In the genomic region with DNA sequence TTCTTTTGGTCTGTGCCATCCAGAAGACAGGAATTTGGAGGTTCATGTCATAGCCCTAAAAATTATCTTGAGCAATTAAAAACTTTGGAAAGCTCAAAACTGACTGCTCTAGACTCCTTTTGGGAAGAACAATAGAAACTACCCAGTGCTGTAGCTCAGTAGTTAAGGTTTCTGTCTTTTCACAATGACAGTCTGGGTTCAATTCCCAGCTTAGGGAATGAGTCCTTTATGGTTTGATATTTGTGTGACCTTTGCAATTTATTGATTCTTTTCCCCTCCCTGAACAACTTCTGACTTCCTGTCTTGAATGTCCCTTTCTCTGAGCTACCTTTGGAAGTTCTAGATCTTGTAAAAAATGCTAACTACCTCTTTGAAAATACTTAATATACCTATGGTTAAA, we compare ENCODE assay signal across 1 cellular context.
TF ChIP-seq lines count a peak whose summit lies in the region.

No MANE protein-coding gene starts in this region.

TF ChIP-seq in liver, 16 proteins besides CTCF, POLR2A, EP300 and RAD21 (continued from another document):
- TF ChIP-seq, protein P1, sequence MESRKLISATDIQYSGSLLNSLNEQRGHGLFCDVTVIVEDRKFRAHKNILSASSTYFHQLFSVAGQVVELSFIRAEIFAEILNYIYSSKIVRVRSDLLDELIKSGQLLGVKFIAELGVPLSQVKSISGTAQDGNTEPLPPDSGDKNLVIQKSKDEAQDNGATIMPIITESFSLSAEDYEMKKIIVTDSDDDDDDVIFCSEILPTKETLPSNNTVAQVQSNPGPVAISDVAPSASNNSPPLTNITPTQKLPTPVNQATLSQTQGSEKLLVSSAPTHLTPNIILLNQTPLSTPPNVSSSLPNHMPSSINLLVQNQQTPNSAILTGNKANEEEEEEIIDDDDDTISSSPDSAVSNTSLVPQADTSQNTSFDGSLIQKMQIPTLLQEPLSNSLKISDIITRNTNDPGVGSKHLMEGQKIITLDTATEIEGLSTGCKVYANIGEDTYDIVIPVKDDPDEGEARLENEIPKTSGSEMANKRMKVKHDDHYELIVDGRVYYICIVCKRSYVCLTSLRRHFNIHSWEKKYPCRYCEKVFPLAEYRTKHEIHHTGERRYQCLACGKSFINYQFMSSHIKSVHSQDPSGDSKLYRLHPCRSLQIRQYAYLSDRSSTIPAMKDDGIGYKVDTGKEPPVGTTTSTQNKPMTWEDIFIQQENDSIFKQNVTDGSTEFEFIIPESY (IDR thresholded peaks at IDR 0.05), result no peak
- TF ChIP-seq, protein P2, sequence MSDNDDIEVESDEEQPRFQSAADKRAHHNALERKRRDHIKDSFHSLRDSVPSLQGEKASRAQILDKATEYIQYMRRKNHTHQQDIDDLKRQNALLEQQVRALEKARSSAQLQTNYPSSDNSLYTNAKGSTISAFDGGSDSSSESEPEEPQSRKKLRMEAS (IDR thresholded peaks at IDR 0.05), result no peak
